ENCODE assay signal across 23 cellular contexts in the genomic region with DNA sequence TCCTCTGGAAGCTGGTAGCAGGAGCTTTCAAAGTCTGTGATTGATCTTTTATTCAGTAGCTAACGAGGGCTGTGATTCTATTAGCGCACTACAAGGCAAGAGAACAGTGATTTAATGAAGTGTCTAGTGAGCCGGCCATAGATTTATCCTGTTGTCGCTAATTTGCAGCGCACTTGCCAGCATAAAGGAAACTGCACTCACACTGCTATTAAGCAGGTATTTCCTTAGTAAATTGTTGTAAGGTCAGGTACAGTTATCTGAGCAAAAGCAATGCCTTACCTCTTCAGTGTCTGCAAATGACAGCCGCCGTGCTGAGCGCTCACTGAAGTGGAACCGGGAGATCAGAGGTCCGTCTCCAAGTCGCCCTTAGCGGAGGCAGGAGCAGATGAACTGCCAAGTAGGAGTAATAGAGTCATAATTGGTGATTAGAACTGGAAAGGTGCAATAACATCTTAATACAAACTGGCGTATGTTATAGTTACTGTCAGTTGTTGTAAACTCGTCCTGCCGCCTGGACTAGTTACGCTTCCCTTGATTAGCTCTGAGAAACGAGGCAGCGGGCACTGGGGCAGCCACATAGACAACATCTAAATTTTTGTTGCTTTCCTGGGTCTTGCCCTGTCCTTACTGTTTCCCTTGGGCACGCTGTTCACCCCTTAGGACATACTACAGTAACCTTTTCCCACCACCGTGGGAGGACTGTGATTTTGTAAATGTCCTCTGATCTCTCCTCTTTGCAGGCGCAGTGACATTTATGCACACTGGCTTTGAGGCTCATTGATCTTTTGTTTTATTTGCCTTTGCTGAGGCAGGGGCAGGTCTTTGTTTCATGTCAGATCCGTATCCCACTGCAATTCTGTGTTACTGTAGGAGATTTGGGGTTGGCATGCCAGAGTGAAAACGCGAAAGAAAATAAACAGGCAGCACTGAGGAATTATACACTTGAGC.
DNase-seq lines count a peak whose midpoint lies in the region; ATAC-seq and TF ChIP-seq lines count a peak whose summit lies in the region.
"Had no signal": no experiment of that assay in that cellular context is flagged by ENCODE, and none has a peak within 500 bp of the region (broad histone marks: within the 10 kb centered on the region; RNA-seq: fewer than 3 reads in every experiment).

No MANE protein-coding gene starts in this region.

- H3K9me3 Mint-ChIP-seq in brain = peaks cover 7 to 15% (median 11%) of the 10 kb centered on the region in 5 experiments
- peaks cover 14% of the 10 kb centered on the region for H3K9me3 Mint-ChIP-seq in MCF 10A (ENCODE audit: unreplicated experiment)
- H3K9me3 Mint-ChIP-seq: activated B cell treated with CpG ODN at 0.5 μM for 24 hours; T-helper 1 cell treated with Interleukin-12 subunit alpha and Interleukin-12 subunit beta and Interleukin-4 antibody, amounts not matched to agents 30 μg/mL and 1 μg/mL, for 36 hours had no signal

- no peak overlapping the region for H3K18ac ChIP-seq in neuronal stem cell (ENCODE audit: low read length)

- H3K4ac ChIP-seq in neuronal stem cell (ENCODE audit: low read length) = no peak overlapping the region

- H2BK5ac ChIP-seq in neuronal stem cell (ENCODE audit: low read length) = no peak overlapping the region

- no peaks in the 10 kb centered on the region for H3K36me3 ChIP-seq in mucosa of descending colon (ENCODE audit: low read depth)
- H3K36me3 ChIP-seq in tibial artery = no peaks in the 10 kb centered on the region
- H3K36me3 ChIP-seq in neuronal stem cell (replicated peaks in 1 of 2; ENCODE audit: control insufficient read depth in 2 of 2, insufficient read depth in 2 of 2, low read length in 2 of 2) = no peaks in the 10 kb centered on the region
- H3K36me3 ChIP-seq: BLaER1, heart right ventricle had no signal

- H3K27ac Mint-ChIP-seq in brain (peak overlapping the region in 2 of 5 experiments; percentile 9 to 17), MCF 10A (ENCODE audit: low read depth, unreplicated experiment) (no peak overlapping the region)
- H3K27ac Mint-ChIP-seq: activated B cell treated with CpG ODN at 0.5 μM for 24 hours; activated CD8-positive, alpha-beta T cell treated with anti-CD3 and anti-CD28 coated beads, Interleukin-2, amount 10 ng/mL, durations not matched to agents 7 days and 5 days; activated naive CD8-positive, alpha-beta T cell treated with anti-CD3 and anti-CD28 coated beads, Interleukin-2, amount 10 ng/mL, durations not matched to agents 7 days and 5 days; T-helper 1 cell treated with Interleukin-12 subunit alpha and Interleukin-12 subunit beta and Interleukin-4 antibody, amounts not matched to agents 30 μg/mL and 1 μg/mL, for 36 hours had no signal

- intact Hi-C loops in mucosa of descending colon (cut with DNase I, micrococcal nuclease) (no loop called here), tibial artery (cut with DNase I; ENCODE audit: low total_unique reads) (no loop called here), MCF 10A (cut with micrococcal nuclease) (no loop called here)

- H3K4me3 Mint-ChIP-seq in brain (peak overlapping the region; percentile 43 to 83 (median 70)), MCF 10A (ENCODE audit: unreplicated experiment) (no peak overlapping the region)
- H3K4me3 Mint-ChIP-seq: activated B cell treated with CpG ODN at 0.5 μM for 24 hours; activated CD8-positive, alpha-beta T cell treated with anti-CD3 and anti-CD28 coated beads, Interleukin-2, amount 10 ng/mL, durations not matched to agents 7 days and 5 days; activated naive CD8-positive, alpha-beta T cell treated with anti-CD3 and anti-CD28 coated beads, Interleukin-2, amount 10 ng/mL, durations not matched to agents 7 days and 5 days; T-helper 1 cell treated with Interleukin-12 subunit alpha and Interleukin-12 subunit beta and Interleukin-4 antibody, amounts not matched to agents 30 μg/mL and 1 μg/mL, for 36 hours had no signal

- H3K9me3 ChIP-seq in mucosa of descending colon (no peaks in the 10 kb centered on the region), tibial artery (no peaks in the 10 kb centered on the region), neuronal stem cell (replicated peaks in 1 of 2; ENCODE audit: control insufficient read depth in 2 of 2, insufficient read depth in 1 of 2, low read depth in 1 of 2, low read length in 2 of 2) (peaks cover 0 to 11% of the 10 kb centered on the region in 2 donors)

- no peak overlapping the region for H3K4me3 ChIP-seq in mucosa of descending colon
- H3K4me3 ChIP-seq in tibial artery = peak overlapping the region; percentile 23
- no peak overlapping the region for H3K4me3 ChIP-seq in neuronal stem cell (ENCODE audit: low read length in 2 of 2)
- H3K4me3 ChIP-seq: BLaER1, heart right ventricle had no signal

- no peak overlapping the region for H3K27ac ChIP-seq in tibial artery
- H3K27ac ChIP-seq in neuronal stem cell (replicated peaks; ENCODE audit: low read length) = no peak overlapping the region
- H3K27ac ChIP-seq: 22Rv1, BLaER1, heart right ventricle, parathyroid adenoma had no signal

- H3K79me1 ChIP-seq in neuronal stem cell (ENCODE audit: low read depth, low read length) = no peaks in the 10 kb centered on the region

- WGBS in neuronal stem cell (ENCODE audit: extremely low coverage in 2 of 2, insufficient read length in 2 of 2, insufficient replicate concordance in 1 of 2), 2 donors = no CpG with 5 or more reads among the region's 24 CpGs

- H2BK12ac ChIP-seq in neuronal stem cell (ENCODE audit: low read length) = no peak overlapping the region

- TF ChIP-seq CTCF in brain (conservative IDR thresholded peaks at IDR 0.05) (no peak), mucosa of descending colon (IDR thresholded peaks at IDR 0.05) (no peak), tibial artery (IDR thresholded peaks at IDR 0.05) (no peak), MCF 10A (IDR thresholded peaks at IDR 0.05; ENCODE audit: unreplicated experiment) (no peak)

- no peak overlapping the region for H3K14ac ChIP-seq in neuronal stem cell (ENCODE audit: low read length)

- peaks cover 8% of the 10 kb centered on the region for H3K27me3 Mint-ChIP-seq in brain
- H3K27me3 Mint-ChIP-seq in MCF 10A (ENCODE audit: insufficient read depth, unreplicated experiment) = no peaks in the 10 kb centered on the region
- H3K27me3 Mint-ChIP-seq: activated B cell treated with CpG ODN at 0.5 μM for 24 hours; activated naive CD8-positive, alpha-beta T cell treated with anti-CD3 and anti-CD28 coated beads, Interleukin-2, amount 10 ng/mL, durations not matched to agents 7 days and 5 days had no signal

- CTCF ChIA-PET in MCF 10A (lab: Yijun Ruan, JAX) = interaction anchor here (0.7 to 0.8 kb wide), 2 partner anchors 67 to 1660 kb away, joined by 3 read pairs; no protein-coding TSS in a partner anchor

- H3K4me1 Mint-ChIP-seq in brain = peaks cover 22% of the 10 kb centered on the region
- peaks cover 21% of the 10 kb centered on the region for H3K4me1 Mint-ChIP-seq in MCF 10A (ENCODE audit: insufficient read depth, unreplicated experiment)
- H3K4me1 Mint-ChIP-seq: activated B cell treated with CpG ODN at 0.5 μM for 24 hours; activated naive CD8-positive, alpha-beta T cell treated with anti-CD3 and anti-CD28 coated beads, Interleukin-2, amount 10 ng/mL, durations not matched to agents 7 days and 5 days had no signal

- H2BK120ac ChIP-seq in neuronal stem cell (ENCODE audit: low read depth, low read length) = no peak overlapping the region

- H2AFZ ChIP-seq in neuronal stem cell (ENCODE audit: low read length) = no peak overlapping the region
- H2AFZ ChIP-seq: parathyroid adenoma had no signal

- H4K91ac ChIP-seq in neuronal stem cell (ENCODE audit: low read depth, low read length, poor library complexity) = no peak overlapping the region

- ATAC-seq in mucosa of descending colon (peak; percentile 6), GM19324 (IDR thresholded peaks at IDR 0.05; ENCODE audit: low FRiP score, unreplicated experiment) (no peak)
- ATAC-seq: activated CD8-positive, alpha-beta T cell treated with anti-CD3 and anti-CD28 coated beads, Interleukin-2, amount 10 ng/mL, durations not matched to agents 7 days and 5 days; heart right ventricle; Right ventricle myocardium inferior had no signal

- POLR2A ChIA-PET in MCF 10A (lab: Yijun Ruan, JAX) = no interaction called here

- no peak overlapping the region for H2AK5ac ChIP-seq in neuronal stem cell (ENCODE audit: low read depth, low read length)

- no TSS peak for BruUV-seq in MCF 10A (replicated peaks; lab: Mats Ljungman, UMichigan)

- no peak overlapping the region for H4K8ac ChIP-seq in neuronal stem cell (ENCODE audit: low read depth, low read length)

- H3K4me1 ChIP-seq in mucosa of descending colon (ENCODE audit: low read depth) (peaks cover 24% of the 10 kb centered on the region), tibial artery (peaks cover 0 to 38% (median 20%) of the 10 kb centered on the region in 4 donors), neuronal stem cell (ENCODE audit: control insufficient read depth in 2 of 2, insufficient read depth in 1 of 2, low read depth in 1 of 2, low read length in 2 of 2) (peaks cover 7 to 15% of the 10 kb centered on the region in 2 donors)
- H3K4me1 ChIP-seq: BLaER1, heart right ventricle, parathyroid adenoma had no signal

- H3K27me3 ChIP-seq in tibial artery (no peaks in the 10 kb centered on the region), neuronal stem cell (ENCODE audit: control insufficient read depth in 3 of 3, insufficient read depth in 3 of 3, low read depth in 1 of 3, low read length in 3 of 3) (peaks cover 0 to 37% (median 0%) of the 10 kb centered on the region in 3 experiments)
- H3K27me3 ChIP-seq: BLaER1 had no signal

- H2BK15ac ChIP-seq in neuronal stem cell (ENCODE audit: low read length) = no peak overlapping the region

- DNase-seq in DMS79 treated with DMSO at 0.1 percent for 48 hours (lab: John Stamatoyannopoulos, UW) (peak; percentile 17), DMS79 (lab: John Stamatoyannopoulos, UW) (no peak), mucosa of descending colon (peak in 2 of 3 donors; percentile 31 to 39), tibial artery (no peak), MCF 10A (ENCODE audit: unreplicated experiment) (no peak), neuronal stem cell (ENCODE audit: low spot score) (no peak)
- DNase-seq: activated B cell treated with CpG ODN at 0.5 μM for 24 hours; activated CD8-positive, alpha-beta T cell treated with anti-CD3 and anti-CD28 coated beads, Interleukin-2, amount 10 ng/mL, durations not matched to agents 7 days and 5 days; activated naive CD8-positive, alpha-beta T cell treated with anti-CD3 and anti-CD28 coated beads, Interleukin-2, amount 10 ng/mL, durations not matched to agents 7 days and 5 days; DMS 273 treated with DMSO at 0.1 percent for 48 hours; effector memory CD4-positive, alpha-beta T cell; GOT3; heart right ventricle; IMR-90; MM.1S; small intestine had no signal

- H3K23ac ChIP-seq in neuronal stem cell (ENCODE audit: low read depth, low read length, poor library complexity) = no peak overlapping the region

- H3K36me3 Mint-ChIP-seq in brain (peaks cover 3% of the 10 kb centered on the region), MCF 10A (ENCODE audit: insufficient read depth, unreplicated experiment) (no peaks in the 10 kb centered on the region)

- H3K9ac ChIP-seq in neuronal stem cell (ENCODE audit: low read depth, low read length, poor library complexity) = no peak overlapping the region
- H3K9ac ChIP-seq: BLaER1, parathyroid adenoma had no signal

- H3K4me2 ChIP-seq in neuronal stem cell (ENCODE audit: insufficient read depth, low read length, poor library complexity, severe bottlenecking) = no peak overlapping the region
- H3K4me2 ChIP-seq: BLaER1 had no signal

Comparison
In these comparisons a context has a peak if more than half of its experiments do, and no peak if none do; other contexts are left out.
1. DNase-seq: peak in DMS79 treated with DMSO at 0.1 percent for 48 hours (single experiment) and mucosa of descending colon (2 of 3); none in DMS79 (single experiment), tibial artery (0 of 2), MCF 10A (single experiment) and neuronal stem cell (single experiment).
2. H3K4me3 ChIP-seq: peak in tibial artery (2 of 2); none in mucosa of descending colon (single experiment) and neuronal stem cell (0 of 2).